Comparison of ENCODE assay signal across 9 cellular contexts in the genomic region with DNA sequence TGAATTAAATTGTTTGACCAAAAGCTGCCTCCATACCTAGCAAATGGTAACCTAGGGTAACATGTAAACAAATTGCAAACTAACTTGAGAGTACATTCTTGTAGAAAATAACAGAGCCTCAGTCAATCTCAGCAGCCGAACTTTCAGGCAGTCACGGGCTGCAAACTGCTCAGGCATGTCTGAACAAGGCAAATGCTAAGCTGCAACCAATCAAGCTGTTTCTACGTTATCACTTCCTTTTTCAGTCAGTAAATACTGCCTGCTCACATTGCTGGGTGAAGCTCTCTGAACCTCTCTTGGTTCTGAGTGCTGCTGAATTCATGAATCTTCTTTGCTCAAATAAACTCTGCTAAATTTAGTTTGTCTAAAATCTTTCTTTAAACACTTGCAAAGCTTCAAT.
A peak's percentile ranks its signal among the peaks of the same experiment; 100 is the strongest.
DNase-seq lines count a peak whose midpoint lies in the region; ATAC-seq and TF ChIP-seq lines count a peak whose summit lies in the region.
"Had no signal": no experiment of that assay in that cellular context is flagged by ENCODE, and none has a peak within 500 bp of the region (broad histone marks: within the 10 kb centered on the region; RNA-seq: fewer than 3 reads in every experiment).

No MANE protein-coding gene starts in this region.

- H3K4me3 Mint-ChIP-seq in H9 (no peak overlapping the region), T-helper 17 cell (no peak overlapping the region), CD14-positive monocyte (no peak overlapping the region)

- H2BK20ac ChIP-seq in H9 (ENCODE audit: low read depth, low read length, poor library complexity, severe bottlenecking): no peak overlapping the region

- intact Hi-C loops in sigmoid colon (cut with DNase I): loop anchor here (10.0 kb wide), 1 partner anchor 223 kb away; no protein-coding TSS in a partner anchor
- intact Hi-C loops in CD14-positive monocyte (cut with micrococcal nuclease): no loop called here

- no peak for ATAC-seq in T-helper 17 cell

- H3K4me1 ChIP-seq in H9 (ENCODE audit: insufficient read depth, low read length) (no peaks in the 10 kb centered on the region), sigmoid colon (peaks cover 0 to 29% (median 9%) of the 10 kb centered on the region in 4 donors)

- no peak overlapping the region for H4K5ac ChIP-seq in H9 (ENCODE audit: insufficient read length, low read depth, low read length)

- no peak for TF ChIP-seq CTCF in GM13976 (IDR thresholded peaks at IDR 0.05; ENCODE audit: borderline replicate concordance, control extremely low read depth, extremely low read depth, insufficient read depth, missing control alignments)
- TF ChIP-seq CTCF in H9 (conservative IDR thresholded peaks at IDR 0.05): no peak
- TF ChIP-seq CTCF in sigmoid colon (IDR thresholded peaks at IDR 0.05): no peak
- no peak for TF ChIP-seq CTCF in CD14-positive monocyte (IDR thresholded peaks at IDR 0.05)

- H3K27me3 ChIP-seq in H9 (ENCODE audit: insufficient read depth, low read length) (no peaks in the 10 kb centered on the region), sigmoid colon (no peaks in the 10 kb centered on the region)
- H3K27me3 ChIP-seq: dorsolateral prefrontal cortex had no signal

- H2BK5ac ChIP-seq in H9 (ENCODE audit: insufficient read length, low read length): no peak overlapping the region

- no peaks in the 10 kb centered on the region for H3K27me3 Mint-ChIP-seq in H9 (ENCODE audit: low read depth)
- H3K27me3 Mint-ChIP-seq in T-helper 17 cell: no peaks in the 10 kb centered on the region
- no peaks in the 10 kb centered on the region for H3K27me3 Mint-ChIP-seq in CD14-positive monocyte (ENCODE audit: low read depth in 3 of 3)

- no peaks in the 10 kb centered on the region for H3K23me2 ChIP-seq in H9 (ENCODE audit: insufficient read length, low read depth, low read length, poor library complexity, severe bottlenecking)

- in situ Hi-C loops in GM13976 (cut with MboI; ENCODE audit: low sequenced_read_pairs, unreplicated experiment): loop anchor here (10.0 kb wide), 1 partner anchor 233 kb away; no protein-coding TSS in a partner anchor

- no peak overlapping the region for H3K9ac ChIP-seq in H9 (ENCODE audit: extremely low read depth, insufficient read length, low read length)

- no peak overlapping the region for H2BK120ac ChIP-seq in H9 (ENCODE audit: low read depth, low read length, poor library complexity, severe bottlenecking)

- TF ChIP-seq POLR2A in sigmoid colon (IDR thresholded peaks at IDR 0.05): no peak

- H3K27ac ChIP-seq in H9 (ENCODE audit: insufficient read length, low read depth, low read length) (no peak overlapping the region), sigmoid colon (peak overlapping the region; percentile 36 to 86 (median 70))

- H2AK5ac ChIP-seq in H9 (ENCODE audit: insufficient read length, low read length): no peak overlapping the region

- H3K79me2 ChIP-seq in H9 (ENCODE audit: insufficient read depth, low read length): no peaks in the 10 kb centered on the region

- no peaks in the 10 kb centered on the region for H4K20me1 ChIP-seq in H9 (ENCODE audit: control insufficient read depth, insufficient read depth, insufficient read length)

- H3K36me3 Mint-ChIP-seq in H9 (ENCODE audit: insufficient read depth in 1 of 3, low read depth in 3 of 3) (no peaks in the 10 kb centered on the region), T-helper 17 cell (ENCODE audit: low read depth) (no peaks in the 10 kb centered on the region), CD14-positive monocyte (no peaks in the 10 kb centered on the region)

- H3K14ac ChIP-seq in H9 (ENCODE audit: insufficient read depth, low read length): no peak overlapping the region

- H3K23ac ChIP-seq in H9 (ENCODE audit: insufficient read length, low read depth, low read length): no peak overlapping the region

- no peaks in the 10 kb centered on the region for H3K36me3 ChIP-seq in sigmoid colon

- H4K91ac ChIP-seq in H9 (ENCODE audit: insufficient read length, low read depth, low read length): no peak overlapping the region

- H3K4me3 ChIP-seq in sigmoid colon: peak overlapping the region in 1 of 4 donors; percentile 7

- H3K27ac Mint-ChIP-seq in H9: peak overlapping the region; percentile 49 to 96 (median 94); a peak in 6 of 7 replicates
- H3K27ac Mint-ChIP-seq in T-helper 17 cell: no peak overlapping the region
- no peak overlapping the region for H3K27ac Mint-ChIP-seq in CD14-positive monocyte

- no peak overlapping the region for H3K4me2 ChIP-seq in H9 (ENCODE audit: insufficient read depth, insufficient read length, low read length)

- no peak overlapping the region for H2BK12ac ChIP-seq in H9 (ENCODE audit: insufficient read length, low read depth, low read length)

- H3K4ac ChIP-seq in H9 (ENCODE audit: low read depth, low read length): no peak overlapping the region

- no peak overlapping the region for H3T11ph ChIP-seq in H9 (ENCODE audit: low read length)

- H2BK15ac ChIP-seq in H9 (ENCODE audit: low read depth, low read length): no peak overlapping the region

- peaks cover 13% of the 10 kb centered on the region in 2 experiments for H3K4me1 Mint-ChIP-seq in H9
- no peaks in the 10 kb centered on the region for H3K4me1 Mint-ChIP-seq in T-helper 17 cell
- H3K4me1 Mint-ChIP-seq in CD14-positive monocyte: no peaks in the 10 kb centered on the region

- peak; percentile 15 for DNase-seq in GM13976 (ENCODE audit: low spot score)
- peak; percentile 46 for DNase-seq in H9
- peak; percentile 48 for DNase-seq in NCI-H146 treated with DMSO at 0.1 percent for 48 hours (lab: John Stamatoyannopoulos, UW; ENCODE audit: unreplicated experiment)
- DNase-seq in fibroblast of the conjunctiva (ENCODE audit: low read depth): peak; percentile 31
- DNase-seq in sigmoid colon: no peak
- no peak for DNase-seq in GF-D8 (lab: John Stamatoyannopoulos, UW)
- DNase-seq in T-helper 17 cell: no peak
- DNase-seq in CD14-positive monocyte (ENCODE audit: low spot score): no peak

- WGBS in H9 (ENCODE audit: extremely low coverage, insufficient read length, low lambda C conversion rate): no CpG with 5 or more reads among the region's 3 CpGs
- 2 to 8% methylated on average over 3 of the region's 3 CpGs for WGBS in sigmoid colon, 2 donors

- no peak overlapping the region for H2AFZ ChIP-seq in H9 (ENCODE audit: low read length)

- H4K8ac ChIP-seq in H9 (replicated peaks; ENCODE audit: insufficient read length, low read depth, low read length): no peak overlapping the region

- H3K79me1 ChIP-seq in H9 (ENCODE audit: insufficient read depth, low read depth, low read length, poor library complexity, severe bottlenecking): no peaks in the 10 kb centered on the region

- H3K9me3 ChIP-seq in H9 (ENCODE audit: control insufficient read depth, low read depth, low read length) (no peaks in the 10 kb centered on the region), sigmoid colon (no peaks in the 10 kb centered on the region), T-helper 17 cell (ENCODE audit: control insufficient read depth, low read length, poor library complexity, severe bottlenecking) (no peaks in the 10 kb centered on the region)

- H3K56ac ChIP-seq in H9 (ENCODE audit: insufficient read length, low read depth, low read length): no peak overlapping the region

- no peak for TF ChIP-seq EP300 in sigmoid colon (IDR thresholded peaks at IDR 0.05)

- no peak overlapping the region for H3K18ac ChIP-seq in H9 (ENCODE audit: insufficient read length, low read depth, low read length)

- H3K9me3 Mint-ChIP-seq in H9: no peaks in the 10 kb centered on the region
- H3K9me3 Mint-ChIP-seq in CD14-positive monocyte: no peaks in the 10 kb centered on the region

Comparison
In these comparisons a context has a peak if more than half of its experiments do, and no peak if none do; other contexts are left out.
1. DNase-seq: peak in GM13976 (single experiment), H9 (single experiment), NCI-H146 treated with DMSO at 0.1 percent for 48 hours (single experiment) and fibroblast of the conjunctiva (single experiment); none in sigmoid colon (single experiment), GF-D8 (single experiment), T-helper 17 cell (0 of 3) and CD14-positive monocyte (single experiment).
2. H3K27ac Mint-ChIP-seq: peak in H9 (3 of 3); none in T-helper 17 cell (single experiment) and CD14-positive monocyte (0 of 7).